8 cellular contexts compared by ENCODE assay signal in genomic region chr9:15873573-15874177, GRCh38.
A peak's percentile ranks its signal among the peaks of the same experiment; 100 is the strongest.
DNase-seq lines count a peak whose midpoint lies in the region; ATAC-seq, FAIRE-seq and TF ChIP-seq lines count a peak whose summit lies in the region.

No MANE protein-coding gene starts in this region.

- DNase-seq in D721Med (ENCODE audit: insufficient read length, low spot score) (no peak), LNCaP clone FGC (ENCODE audit: low read depth) (no peak), SW480 (ENCODE audit: low spot score) (peak; percentile 42), glomerular visceral epithelial cell (ENCODE audit: extremely low spot score) (peak; percentile 63), smooth muscle cell of the brain vasculature (ENCODE audit: low read depth, low spot score) (peak; percentile 56), UCSD-AML1 (lab: John Stamatoyannopoulos, UW; ENCODE audit: unreplicated experiment) (no peak)
- DNase-seq in activated CD4-positive, alpha-beta T cell treated with anti-CD3 and anti-CD28 coated beads for 48 hours: no peak

- ATAC-seq in GM19455 (IDR thresholded peaks at IDR 0.05; ENCODE audit: unreplicated experiment): peak; percentile 52

- peak; percentile 51 for FAIRE-seq in D721Med (lab: Jason Lieb, UNC)

- no peak overlapping the region for H3K4me3 ChIP-seq in LNCaP clone FGC (ENCODE audit: low read depth, low read length)

- TF ChIP-seq CTCF in D721Med (IDR thresholded peaks at IDR 0.05; ENCODE audit: insufficient read depth, missing control alignments) (peak; percentile 87), LNCaP clone FGC (IDR thresholded peaks at IDR 0.05; ENCODE audit: control insufficient read depth, extremely low read depth, insufficient read depth) (peak; percentile 69)

Comparison
In these comparisons a context has a peak if more than half of its experiments do, and no peak if none do; other contexts are left out.
1. DNase-seq: peak in SW480 (single experiment), glomerular visceral epithelial cell (single experiment) and smooth muscle cell of the brain vasculature (single experiment); none in D721Med (single experiment), LNCaP clone FGC (single experiment), activated CD4-positive, alpha-beta T cell treated with anti-CD3 and anti-CD28 coated beads for 48 hours (single experiment) and UCSD-AML1 (single experiment).